13 cellular contexts compared by ENCODE assay signal in the genomic region with DNA sequence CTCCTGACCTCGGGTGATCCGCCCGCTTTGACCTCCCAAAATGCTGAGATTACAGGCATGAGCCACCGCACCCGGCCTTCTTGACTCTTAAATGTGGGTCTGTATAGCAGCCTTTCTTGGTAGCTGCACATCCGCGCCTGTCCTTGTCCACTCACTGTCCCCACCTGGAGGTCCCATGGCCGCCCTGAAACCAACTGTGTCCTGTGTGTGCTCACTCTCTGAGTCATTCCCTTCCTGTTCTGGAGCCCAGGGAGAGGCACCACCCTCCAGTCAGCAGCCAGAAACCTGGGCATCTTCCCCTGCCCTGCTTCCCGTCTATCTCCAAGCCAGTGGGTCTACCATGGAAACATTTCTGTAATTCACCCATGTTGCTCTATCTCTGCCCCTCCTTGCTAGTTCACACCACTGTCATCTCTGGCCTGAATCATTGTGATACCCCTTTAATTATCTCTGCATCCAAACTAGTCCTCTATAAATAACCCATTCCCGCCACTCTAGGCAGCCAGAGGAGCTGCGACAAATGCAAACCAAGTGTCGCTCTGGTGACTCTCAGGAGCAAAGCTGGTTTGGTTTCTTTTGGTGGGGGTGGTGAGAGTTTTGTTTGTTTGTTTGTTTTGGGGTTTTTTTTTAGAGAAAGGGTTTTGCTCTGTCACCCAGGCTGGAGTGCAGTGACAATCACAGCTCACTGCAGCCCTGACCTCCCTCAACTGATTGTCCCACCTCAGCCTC. TPM values are rescaled to one million over a fixed set of nuclear protein-coding genes. Genes with fewer than 3 reads are reported as not detected.
DNase-seq lines count a peak whose midpoint lies in the region; ATAC-seq and TF ChIP-seq lines count a peak whose summit lies in the region.
"Had no signal": no experiment of that assay in that cellular context is flagged by ENCODE, and none has a peak within 500 bp of the region (broad histone marks: within the 10 kb centered on the region; RNA-seq: fewer than 3 reads in every experiment).

No MANE protein-coding gene starts in this region.

- POLR2A ChIA-PET in Caco-2 (lab: Charles Lee): interaction anchor here (0.5 to 0.8 kb wide), 4 partner anchors 29 to 190 kb away, joined by 3 to 4 read pairs (median 3); partner anchors contain the start of gene SYNJ2

- H3K36me3 ChIP-seq in Caco-2 (ENCODE audit: control insufficient read depth, insufficient read depth, low read length) (no peaks in the 10 kb centered on the region), colonic mucosa (no peaks in the 10 kb centered on the region), mucosa of stomach (ENCODE audit: control insufficient read depth, insufficient read depth, low read length) (no peaks in the 10 kb centered on the region), BE2C (no peaks in the 10 kb centered on the region)
- H3K36me3 ChIP-seq: heart right ventricle had no signal

- H3K27ac Mint-ChIP-seq in Caco-2 (ENCODE audit: unreplicated experiment) (peak overlapping the region; percentile 99), HFFc6 (no peak overlapping the region)

- no peaks in the 10 kb centered on the region for H3K27me3 Mint-ChIP-seq in Caco-2 (ENCODE audit: insufficient read depth, unreplicated experiment)
- peaks cover 8% of the 10 kb centered on the region for H3K27me3 Mint-ChIP-seq in HFFc6 (ENCODE audit: insufficient read depth)

- no TSS peak for BruUV-seq in Caco-2 (replicated peaks; lab: Mats Ljungman, UMichigan)

- H3K4me1 Mint-ChIP-seq in Caco-2 (ENCODE audit: low read depth, unreplicated experiment) (peaks cover 26% of the 10 kb centered on the region), HFFc6 (ENCODE audit: low read depth) (peaks cover 7% of the 10 kb centered on the region)

- H3K36me3 Mint-ChIP-seq in Caco-2 (ENCODE audit: insufficient read depth, unreplicated experiment) (peaks cover 28% of the 10 kb centered on the region), HFFc6 (ENCODE audit: low read depth) (peaks cover 22% of the 10 kb centered on the region)

- intact Hi-C loops in Caco-2 (cut with micrococcal nuclease; ENCODE audit: unreplicated experiment): loop anchor here (10.0 kb wide), 1 partner anchor 628 kb away; the partner anchor contains the start of gene TMEM242
- intact Hi-C loops in colonic mucosa (cut with DNase I): no loop called here

- peak overlapping the region; percentile 79 for H3K27ac ChIP-seq in colonic mucosa

- peaks cover 33% of the 10 kb centered on the region for H3K4me1 ChIP-seq in Caco-2
- H3K4me1 ChIP-seq in colonic mucosa: no peaks in the 10 kb centered on the region
- H3K4me1 ChIP-seq in mucosa of stomach (ENCODE audit: control insufficient read depth, insufficient read depth, low read length): peaks cover 35% of the 10 kb centered on the region
- H3K4me1 ChIP-seq in BE2C: no peaks in the 10 kb centered on the region

- no peaks in the 10 kb centered on the region for H3K9me3 ChIP-seq in Caco-2
- H3K9me3 ChIP-seq in colonic mucosa: no peaks in the 10 kb centered on the region
- H3K9me3 ChIP-seq in mucosa of stomach (ENCODE audit: control insufficient read depth, low read length): no peaks in the 10 kb centered on the region
- no peaks in the 10 kb centered on the region for H3K9me3 ChIP-seq in BE2C

- H3K4me3 ChIP-seq in Caco-2 (ENCODE audit: low read depth, low read length): no peak overlapping the region
- no peak overlapping the region for H3K4me3 ChIP-seq in colonic mucosa
- no peak overlapping the region for H3K4me3 ChIP-seq in mucosa of stomach (ENCODE audit: low read length)
- H3K4me3 ChIP-seq in BE2C (ENCODE audit: low read depth, low read length): no peak overlapping the region

- H3K27me3 ChIP-seq in Caco-2 (replicated peaks; ENCODE audit: control insufficient read depth, insufficient read depth, low read length) (no peaks in the 10 kb centered on the region), colonic mucosa (no peaks in the 10 kb centered on the region), mucosa of stomach (ENCODE audit: control insufficient read depth, insufficient read depth, low read length) (no peaks in the 10 kb centered on the region), BE2C (no peaks in the 10 kb centered on the region)
- H3K27me3 ChIP-seq: heart right ventricle had no signal

- TF ChIP-seq POLR2A in GM18505 (IDR thresholded peaks at IDR 0.05; ENCODE audit: borderline replicate concordance, extremely low read depth, insufficient read depth, insufficient read length): no peak

- H3K9me3 Mint-ChIP-seq in Caco-2 (ENCODE audit: unreplicated experiment) (peaks cover 11% of the 10 kb centered on the region), HFFc6 (peaks cover 15% of the 10 kb centered on the region)

- no peak for ATAC-seq in GM18505 (IDR thresholded peaks at IDR 0.05; ENCODE audit: unreplicated experiment)

- H3K9ac ChIP-seq in colonic mucosa (ENCODE audit: low read depth in 2 of 2, low read length in 2 of 2) (peak overlapping the region in 1 of 2 donors; percentile 88), mucosa of stomach (ENCODE audit: low read length) (peak overlapping the region; percentile 60)

- H3K4me3 Mint-ChIP-seq in Caco-2 (ENCODE audit: unreplicated experiment) (peak overlapping the region; percentile 73), HFFc6 (no peak overlapping the region)

- CTCF ChIA-PET in Caco-2 (lab: Charles Lee): interaction anchor here (0.6 to 2.4 kb wide), 3 partner anchors 29 to 119 kb away, joined by 3 to 13 read pairs (median 3); partner anchors contain the start of gene SYNJ2

- TF ChIP-seq CTCF in Caco-2 (IDR thresholded peaks at IDR 0.05; ENCODE audit: insufficient read depth in 1 of 2, low read depth in 1 of 2, low read length in 1 of 2, severe bottlenecking in 1 of 2, unreplicated experiment in 1 of 2) (no peak), HFFc6 (IDR thresholded peaks at IDR 0.05) (no peak), colonic mucosa (IDR thresholded peaks at IDR 0.05) (no peak), BE2C (IDR thresholded peaks at IDR 0.05; ENCODE audit: low read depth, low read length) (no peak)

- DNase-seq in Caco-2 (no peak), HFFc6 (peak; percentile 7), colonic mucosa (peak; percentile 47), SKM-1 (lab: John Stamatoyannopoulos, UW; ENCODE audit: unreplicated experiment) (no peak), BE2C (no peak), DMS153 treated with DMSO at 0.1 percent for 48 hours (lab: John Stamatoyannopoulos, UW; ENCODE audit: unreplicated experiment) (no peak)
- DNase-seq: activated CD4-positive, alpha-beta T cell treated with anti-CD3 and anti-CD28 coated beads, Interleukin-2, amount 50 U/mL, for 4 hours; heart right ventricle; MM.1S; NCI-H2029; NCI-H524 had no signal

RNA-seq across cellular contexts. Expression of gene SYNJ2, which starts 28.7 kb away (rescaled TPM):
- 45.0 and 47.9 TPM in 2 replicates for total RNA-seq in Caco-2 (2022)
- 10 to 100 TPM; 31.8 to 46.4 (median 41.3) TPM for total RNA-seq in HFFc6 (2021; fragmentation: NEBNext Ultra II Directional; extraction: Animal tissue kit (Norgen Biotek cat#: 25700))
- 10 to 100 TPM; 46.0 to 53.5 TPM for total RNA-seq in colonic mucosa
- 9.9 TPM for polyA plus RNA-seq in BE2C (2012; ENCODE audit: insufficient read depth, insufficient read length, low read depth)

Comparison
In these comparisons a context has a peak if more than half of its experiments do, and no peak if none do; other contexts are left out.
1. DNase-seq: peak in HFFc6 (single experiment) and colonic mucosa (single experiment); none in Caco-2 (0 of 2), SKM-1 (single experiment), BE2C (single experiment) and DMS153 treated with DMSO at 0.1 percent for 48 hours (single experiment).